Comparison of ENCODE assay signal across 8 cellular contexts in genomic region chr5:172005708-172006377, GRCh38. TPM values are rescaled to one million over a fixed set of nuclear protein-coding genes. Genes with fewer than 3 reads are reported as not detected.
DNase-seq lines count a peak whose midpoint lies in the region; ATAC-seq, FAIRE-seq and TF ChIP-seq lines count a peak whose summit lies in the region.

No MANE protein-coding gene starts in this region.

- peak overlapping the region; percentile 77 for H3K4me3 ChIP-seq in IMR-90 (ENCODE audit: insufficient read depth, low read depth, low read length)
- peak overlapping the region; percentile 66 to 98 (median 88) for H3K4me3 ChIP-seq in endothelial cell of umbilical vein (replicated peaks in 1 of 3; ENCODE audit: insufficient read depth in 1 of 3, low read depth in 1 of 3, low read length in 3 of 3)
- peak overlapping the region; percentile 79 for H3K4me3 ChIP-seq in mucosa of stomach (ENCODE audit: low read length)
- H3K4me3 ChIP-seq in thoracic aorta: peak overlapping the region; percentile 99

- H2AFZ ChIP-seq in IMR-90 (replicated peaks; ENCODE audit: low read length, poor library complexity): peak overlapping the region; percentile 100
- H2AFZ ChIP-seq in endothelial cell of umbilical vein (ENCODE audit: low read depth, low read length): peak overlapping the region; percentile 87

- H3K36me3 ChIP-seq in IMR-90 (ENCODE audit: control insufficient read depth, insufficient read depth, low read length) (no peaks in the 10 kb centered on the region), endothelial cell of umbilical vein (ENCODE audit: control insufficient read depth in 2 of 2, extremely low read depth in 1 of 2, insufficient read depth in 2 of 2, low read length in 2 of 2) (no peaks in the 10 kb centered on the region), mucosa of stomach (ENCODE audit: control insufficient read depth, insufficient read depth, low read length) (no peaks in the 10 kb centered on the region), thoracic aorta (no peaks in the 10 kb centered on the region)

- peak overlapping the region; percentile 99 for H2BK5ac ChIP-seq in IMR-90 (ENCODE audit: low read depth, low read length, poor library complexity, severe bottlenecking)

- peaks cover 7 to 63% of the 10 kb centered on the region in 2 experiments for H3K79me1 ChIP-seq in IMR-90 (ENCODE audit: low read depth in 1 of 2, low read length in 2 of 2)

- peak overlapping the region; percentile 73 for H3K56ac ChIP-seq in IMR-90 (ENCODE audit: extremely low read depth, insufficient read depth, low read length)

- no peak for FAIRE-seq in endothelial cell of umbilical vein (lab: Jason Lieb, UNC)

- H2AK9ac ChIP-seq in IMR-90 (replicated peaks; ENCODE audit: low read depth, low read length, poor library complexity): peak overlapping the region; percentile 98

- H3K4me2 ChIP-seq in IMR-90 (ENCODE audit: low read depth, low read length): peak overlapping the region; percentile 98
- H3K4me2 ChIP-seq in endothelial cell of umbilical vein (ENCODE audit: insufficient read depth, low read length): peak overlapping the region; percentile 93

- H3K4me1 ChIP-seq in IMR-90 (ENCODE audit: control insufficient read depth, insufficient read depth, low read length) (0 out of 2 replicates have a peak, but pooled peaks cover 4% of the 10 kb centered on the region), endothelial cell of umbilical vein (ENCODE audit: control insufficient read depth, extremely low read depth, insufficient read depth, low read length) (peaks cover 44% of the 10 kb centered on the region), mucosa of stomach (ENCODE audit: control insufficient read depth, insufficient read depth, low read length) (peaks cover 51% of the 10 kb centered on the region), thoracic aorta (ENCODE audit: control insufficient read depth in 1 of 2, low read depth in 2 of 2) (peaks cover 29 to 51% of the 10 kb centered on the region in 2 donors)

- ATAC-seq in GM19324 (IDR thresholded peaks at IDR 0.05; ENCODE audit: low FRiP score, unreplicated experiment): peak; percentile 5
- ATAC-seq in IMR-90 (ENCODE audit: low read depth): peak; percentile 3
- ATAC-seq in thoracic aorta (ENCODE audit: insufficient number of reproducible peaks, low FRiP score, low read depth): peak; percentile 41

- peak overlapping the region; percentile 74 to 92 for H4K8ac ChIP-seq in IMR-90 (ENCODE audit: low read depth in 2 of 2, low read length in 2 of 2)

- TF ChIP-seq CTCF in IMR-90 (conservative IDR thresholded peaks at IDR 0.05; ENCODE audit: low read depth, low read length) (no peak), endothelial cell of umbilical vein (IDR thresholded peaks at IDR 0.05; ENCODE audit: extremely low read depth in 1 of 2, insufficient read depth in 1 of 2, low read depth in 1 of 2, low read length in 2 of 2) (no peak), thoracic aorta (IDR thresholded peaks at IDR 0.05) (no peak)

- TF ChIP-seq POLR2A in IMR-90 (IDR thresholded peaks at IDR 0.05; ENCODE audit: low read depth, low read length) (no peak), endothelial cell of umbilical vein (IDR thresholded peaks at IDR 0.05; ENCODE audit: low read depth, low read length) (no peak)

- BruUV-seq in IMR-90 (replicated peaks; lab: Mats Ljungman, UMichigan) (no TSS peak), endothelial cell of umbilical vein (replicated peaks; lab: Mats Ljungman, UMichigan) (TSS peak; percentile 29)

- peaks cover 52% of the 10 kb centered on the region for H4K20me1 ChIP-seq in IMR-90 (ENCODE audit: insufficient read depth, low read length)
- H4K20me1 ChIP-seq in endothelial cell of umbilical vein (replicated peaks; ENCODE audit: control insufficient read depth, extremely low read depth, insufficient read depth, low read length): peaks cover 7% of the 10 kb centered on the region

- H4K5ac ChIP-seq in IMR-90 (ENCODE audit: low read depth, low read length): peak overlapping the region; percentile 39

- intact Hi-C loops in IMR-90 (cut with micrococcal nuclease) (loop anchor here (2.0 to 5.0 kb wide), 2 partner anchors 93 to 181 kb away; partner anchors contain the start of gene STK10), endothelial cell of umbilical vein (cut with micrococcal nuclease) (loop anchor here (1.0 to 5.0 kb wide), 6 partner anchors 34 to 587 kb away; partner anchors contain the start of genes FGF18, STK10 and UBTD2)

- peaks cover 52% of the 10 kb centered on the region for H3K79me2 ChIP-seq in endothelial cell of umbilical vein (ENCODE audit: control insufficient read depth, insufficient read depth, low read length)

- H3K27me3 ChIP-seq in IMR-90 (ENCODE audit: control insufficient read depth, insufficient read depth, low read length) (no peaks in the 10 kb centered on the region), endothelial cell of umbilical vein (ENCODE audit: control insufficient read depth in 2 of 2, insufficient read depth in 2 of 2, low read length in 2 of 2) (no peaks in the 10 kb centered on the region), mucosa of stomach (ENCODE audit: control insufficient read depth, insufficient read depth, low read length) (no peaks in the 10 kb centered on the region), thoracic aorta (replicated peaks; ENCODE audit: insufficient read depth) (no peaks in the 10 kb centered on the region)

- H3K27ac ChIP-seq in IMR-90 (ENCODE audit: insufficient read depth, low read length) (peak overlapping the region; percentile 98), endothelial cell of umbilical vein (ENCODE audit: insufficient read depth, low read depth, low read length) (peak overlapping the region; percentile 78), thoracic aorta (peak overlapping the region; percentile 95 to 97)

- peak overlapping the region; percentile 11; the same call in 1 of the 2 replicates for H3K18ac ChIP-seq in IMR-90 (ENCODE audit: low read depth, low read length)

- H4K91ac ChIP-seq in IMR-90 (ENCODE audit: insufficient read depth, low read depth, low read length): peak overlapping the region; percentile 68

- POLR2A ChIA-PET in IMR-90 (lab: Charles Lee; ENCODE audit: unreplicated experiment): interaction anchor here (1.5 kb wide), 1 partner anchor 9 kb away, joined by 13 read pairs; no protein-coding TSS in a partner anchor
- POLR2A ChIA-PET in endothelial cell of umbilical vein (lab: Charles Lee): interaction anchor here (0.5 to 0.8 kb wide), 3 partner anchors 11 to 189 kb away, joined by 3 read pairs; no protein-coding TSS in a partner anchor

- no peak overlapping the region for H2BK15ac ChIP-seq in IMR-90 (ENCODE audit: low read depth, low read length)

- H3K9me3 ChIP-seq in IMR-90 (ENCODE audit: control insufficient read depth, insufficient read depth, low read length) (no peaks in the 10 kb centered on the region), endothelial cell of umbilical vein (replicated peaks; ENCODE audit: control insufficient read depth, insufficient read depth, low read length) (no peaks in the 10 kb centered on the region), mucosa of stomach (ENCODE audit: control insufficient read depth, low read length) (no peaks in the 10 kb centered on the region), thoracic aorta (no peaks in the 10 kb centered on the region)

- 0% methylated on average over 5 of the region's 38 CpGs; no CpG with 5 or more reads in 1 of the 2 experiments for WGBS in IMR-90 (ENCODE audit: extremely low coverage in 2 of 2, insufficient read length in 1 of 2), 2 experiments

- H3K9ac ChIP-seq in IMR-90 (ENCODE audit: low read depth, low read length) (peak overlapping the region; percentile 98), endothelial cell of umbilical vein (replicated peaks; ENCODE audit: extremely low read depth, insufficient read depth, low read length) (peak overlapping the region; percentile 75), mucosa of stomach (ENCODE audit: low read length) (peak overlapping the region; percentile 94)

- peak overlapping the region; percentile 59 for H3K4ac ChIP-seq in IMR-90 (ENCODE audit: low read depth, low read length)

- in situ Hi-C loops in IMR-90 (cut with MboI; ENCODE audit: low sequenced_read_pairs): no loop called here

- peaks cover 11% of the 10 kb centered on the region; the same call in 1 of the 2 replicates for H3K9me1 ChIP-seq in IMR-90 (ENCODE audit: insufficient read depth, low read length)
- H3K9me1 ChIP-seq in endothelial cell of umbilical vein (replicated peaks; ENCODE audit: control insufficient read depth, extremely low read depth, insufficient read depth, low read length): peaks cover 4% of the 10 kb centered on the region

- no peak overlapping the region for H2BK20ac ChIP-seq in IMR-90 (ENCODE audit: low read depth, low read length)

- peak; percentile 5 for DNase-seq in AG08395 (ENCODE audit: low spot score)
- DNase-seq in IMR-90: no peak
- DNase-seq in activated CD8-positive, alpha-beta memory T cell treated with anti-CD3 and anti-CD28 coated beads, Interleukin-2, amount 50 U/mL, for 4 hours: peak; percentile 19
- peak; percentile 46 for DNase-seq in endothelial cell of umbilical vein (ENCODE audit: low read depth, low spot score)
- DNase-seq in thoracic aorta (ENCODE audit: low spot score): no peak
- no peak for DNase-seq in epidermal melanocyte (ENCODE audit: insufficient read length, low spot score)

- dilution Hi-C loops in IMR-90 (cut with HindIII; ENCODE audit: low sequenced_read_pairs, unreplicated experiment) (no loop called here), endothelial cell of umbilical vein (cut with MboI; ENCODE audit: extremely low pct_ligation_motif_present, low sequenced_read_pairs) (no loop called here)

- 0 out of 2 replicates have a peak overlapping the region, but pooled peaks have one; percentile 39 for H2BK120ac ChIP-seq in IMR-90 (ENCODE audit: low read depth, low read length)

- CTCF ChIA-PET in IMR-90 (lab: Yijun Ruan, JAX) (interaction anchor here (0.6 to 3.4 kb wide), 6 partner anchors 14 to 342 kb away, joined by 3 to 18 read pairs (median 3); partner anchors contain the start of gene STK10), endothelial cell of umbilical vein (lab: Charles Lee) (interaction anchor here (0.9 to 5.9 kb wide), 11 partner anchors 9 to 587 kb away, joined by 3 to 112 read pairs (median 8); partner anchors contain the start of gene STK10)

- peak overlapping the region; percentile 79 for H3K23ac ChIP-seq in IMR-90 (ENCODE audit: low read depth, low read length)

- peak overlapping the region; percentile 89 for H2AK5ac ChIP-seq in IMR-90 (ENCODE audit: low read depth, low read length)

- peak overlapping the region; percentile 91 for H3K14ac ChIP-seq in IMR-90 (replicated peaks; ENCODE audit: low read depth, low read length)

- TF ChIP-seq RAD21 in IMR-90 (IDR thresholded peaks at IDR 0.05; ENCODE audit: low read length): no peak

RNA-seq across cellular contexts. Expression of gene FBXW11, which starts 0.6 kb away (rescaled TPM):
- total RNA-seq in IMR-90 (2012; rRNA removed) (97.1 and 100 TPM in 2 replicates), endothelial cell of umbilical vein (42.3 and 44.7 TPM in 2 replicates), thoracic aorta (10 to 100 TPM; 77.8 to 91.2 TPM)
- polyA plus RNA-seq in IMR-90 (2012; rRNA removed) (29.1 and 34.3 TPM in 2 replicates), endothelial cell of umbilical vein (25.5 and 30.7 TPM in 2 replicates)
- polyA plus RNA-seq in IMR-90 (2012; cell fraction: cytosol; rRNA removed): 14.9 and 17.1 TPM in 2 replicates
- polyA plus RNA-seq in IMR-90 (2012; cell fraction: nucleus; rRNA removed; ENCODE audit: low replicate concordance): 10.5 and 28.9 TPM in 2 replicates
- 25.2 and 27.0 TPM in 2 replicates for polyA plus RNA-seq in endothelial cell of umbilical vein (2011; cell fraction: cytosol; rRNA removed)
- 31.7 and 45.6 TPM in 2 replicates for polyA plus RNA-seq in endothelial cell of umbilical vein (2011; cell fraction: nucleus; rRNA removed)
- 28.0 and 33.7 TPM in 2 replicates for polyA plus RNA-seq in endothelial cell of umbilical vein (2012)
- 115 and 120 TPM in 2 replicates for polyA minus RNA-seq in endothelial cell of umbilical vein
- 49.6 TPM for polyA minus RNA-seq in endothelial cell of umbilical vein (2011; cell fraction: cytosol; rRNA and poly(A)+ RNA removed)
- 36.3 and 54.8 TPM in 2 replicates for polyA minus RNA-seq in endothelial cell of umbilical vein (2011; cell fraction: nucleus; rRNA and poly(A)+ RNA removed)

Comparison
In these comparisons a context has a peak if more than half of its experiments do, and no peak if none do; other contexts are left out.
1. DNase-seq: peak in AG08395 (single experiment), activated CD8-positive, alpha-beta memory T cell treated with anti-CD3 and anti-CD28 coated beads, Interleukin-2, amount 50 U/mL, for 4 hours (single experiment) and endothelial cell of umbilical vein (single experiment); none in IMR-90 (single experiment), thoracic aorta (single experiment) and epidermal melanocyte (single experiment).
2. Peak in every context shown above with its lines, with median percentiles within 50 percentile points of each other: ATAC-seq, H3K27ac ChIP-seq, H3K4me3 ChIP-seq and H3K9ac ChIP-seq.